In the genomic region with DNA sequence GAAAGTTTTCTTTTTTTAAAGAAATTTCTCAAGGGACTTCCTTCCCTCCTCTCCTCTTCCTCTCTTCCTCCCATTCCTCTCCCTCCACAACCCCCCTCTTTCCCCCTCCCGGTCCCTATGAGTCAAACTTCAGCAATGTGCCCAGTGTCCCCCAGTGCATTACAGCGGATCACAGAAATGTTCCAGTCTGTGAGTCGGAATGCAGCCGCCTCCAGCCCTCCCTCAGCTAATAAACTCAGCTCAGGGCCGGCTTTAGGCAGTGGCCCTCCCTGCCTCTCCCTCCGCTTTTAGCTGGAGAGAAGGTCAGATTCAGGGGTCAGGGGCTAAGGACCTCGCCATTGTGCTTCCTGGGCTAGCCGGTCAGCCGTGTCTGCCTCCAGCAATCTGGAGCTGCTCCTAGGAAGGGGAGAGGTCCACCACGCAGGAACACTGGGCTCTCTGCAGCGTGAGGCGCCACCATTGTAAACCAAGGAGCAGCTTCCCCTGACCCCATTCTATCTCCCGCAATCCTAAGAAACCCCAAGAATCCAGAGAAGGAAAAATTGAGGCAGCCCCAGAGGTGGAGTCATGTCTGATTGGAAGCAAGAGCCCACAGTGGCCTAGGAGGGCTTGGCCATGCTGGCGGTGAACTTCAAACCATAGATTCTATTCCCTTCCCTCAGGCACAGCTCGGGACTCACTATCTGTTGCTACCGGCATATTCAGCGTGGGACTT, we compare ENCODE assay signal across 7 cellular contexts. TPM values are rescaled to one million over a fixed set of nuclear protein-coding genes. Genes with fewer than 3 reads are reported as not detected.
DNase-seq lines count a peak whose midpoint lies in the region; ATAC-seq and TF ChIP-seq lines count a peak whose summit lies in the region.

No MANE protein-coding gene starts in this region.

- H3K9me3 Mint-ChIP-seq in dendritic cell treated with granulocyte-macrophage colony-stimulating factor and Interleukin-4, amounts not matched to agents 40 ng/mL and 50 ng/mL, for 4 days: no peaks in the 10 kb centered on the region

- H3K4me1 ChIP-seq in Peyer's patch: peaks cover 0 to 53% (median 18%) of the 10 kb centered on the region in 4 donors
- H3K4me1 ChIP-seq in liver (ENCODE audit: control insufficient read depth in 4 of 4, insufficient read depth in 4 of 4, low read length in 3 of 4): peaks cover 0 to 26% (median 5%) of the 10 kb centered on the region in 4 donors

- no peaks in the 10 kb centered on the region for H3K27me3 Mint-ChIP-seq in dendritic cell treated with granulocyte-macrophage colony-stimulating factor and Interleukin-4, amounts not matched to agents 40 ng/mL and 50 ng/mL, for 4 days

- peak overlapping the region; percentile 93 to 98 (median 98) for H3K27ac ChIP-seq in Peyer's patch
- H3K27ac ChIP-seq in liver (ENCODE audit: low read depth in 1 of 2, low read length in 2 of 2): peak overlapping the region; percentile 80 to 84
- peak overlapping the region; percentile 89 for H3K27ac ChIP-seq in substantia nigra (ENCODE audit: low read depth, low read length, poor library complexity, severe bottlenecking)

- H3K27ac Mint-ChIP-seq in dendritic cell treated with granulocyte-macrophage colony-stimulating factor and Interleukin-4, amounts not matched to agents 40 ng/mL and 50 ng/mL, for 4 days: peak overlapping the region; percentile 89

- DNase-seq in H7 (peak; percentile 87), Peyer's patch (peak in 2 of 3 donors; percentile 54 to 82), substantia nigra (lab: John Stamatoyannopoulos, UW) (peak in 11 of 49 donors; percentile 22 to 67 (median 46)), SHP77 (lab: John Stamatoyannopoulos, UW) (no peak)

- TF ChIP-seq CTCF in Peyer's patch (IDR thresholded peaks at IDR 0.05) (no peak), liver (IDR thresholded peaks at IDR 0.05; ENCODE audit: low read depth, low read length, missing input control) (no peak)

- peaks cover 81% of the 10 kb centered on the region for H3K4me1 Mint-ChIP-seq in dendritic cell treated with granulocyte-macrophage colony-stimulating factor and Interleukin-4, amounts not matched to agents 40 ng/mL and 50 ng/mL, for 4 days (ENCODE audit: low read depth)

- intact Hi-C loops in dendritic cell treated with granulocyte-macrophage colony-stimulating factor and Interleukin-4, amounts not matched to agents 40 ng/mL and 50 ng/mL, for 4 days (cut with micrococcal nuclease): no loop called here

- peak overlapping the region; percentile 78 for H3K4me3 Mint-ChIP-seq in dendritic cell treated with granulocyte-macrophage colony-stimulating factor and Interleukin-4, amounts not matched to agents 40 ng/mL and 50 ng/mL, for 4 days

- ATAC-seq in HG02571 (IDR thresholded peaks at IDR 0.05; ENCODE audit: unreplicated experiment): no peak

- H3K4me3 ChIP-seq in H7 (ENCODE audit: insufficient read depth, low read depth, low read length): peak overlapping the region; percentile 67
- peak overlapping the region; percentile 80 to 89 (median 85) for H3K4me3 ChIP-seq in Peyer's patch
- peak overlapping the region in 1 of 3 donors; percentile 74 for H3K4me3 ChIP-seq in liver (ENCODE audit: low read depth in 1 of 3, low read length in 3 of 3)

- H3K36me3 Mint-ChIP-seq in dendritic cell treated with granulocyte-macrophage colony-stimulating factor and Interleukin-4, amounts not matched to agents 40 ng/mL and 50 ng/mL, for 4 days (ENCODE audit: low read depth): peaks cover 22% of the 10 kb centered on the region

- no peaks in the 10 kb centered on the region for H3K27me3 ChIP-seq in H7 (ENCODE audit: control insufficient read depth, insufficient read depth, low read length)
- no peaks in the 10 kb centered on the region for H3K27me3 ChIP-seq in Peyer's patch
- H3K27me3 ChIP-seq in liver (ENCODE audit: control insufficient read depth in 4 of 4, insufficient read depth in 4 of 4, low read length in 3 of 4): no peaks in the 10 kb centered on the region

- H3K36me3 ChIP-seq in H7 (replicated peaks; ENCODE audit: control insufficient read depth, insufficient read depth, low read length) (no peaks in the 10 kb centered on the region; the same call in 1 of the 2 replicates), Peyer's patch (no peaks in the 10 kb centered on the region), liver (ENCODE audit: control insufficient read depth in 4 of 4, insufficient read depth in 3 of 4, low read depth in 1 of 4, low read length in 3 of 4) (no peaks in the 10 kb centered on the region)

- no peak overlapping the region for H3K9ac ChIP-seq in liver (ENCODE audit: low read depth in 1 of 2, low read length in 2 of 2)

- TF ChIP-seq RAD21 in liver (IDR thresholded peaks at IDR 0.05): peak in 1 of 2 donors; percentile 19

- H3K9me3 ChIP-seq in Peyer's patch (no peaks in the 10 kb centered on the region), liver (ENCODE audit: control insufficient read depth in 4 of 4, low read length in 3 of 4) (no peaks in the 10 kb centered on the region)

- WGBS in liver: 62% methylated on average over 17 of the region's 17 CpGs

- peak in 1 of 2 donors; percentile 32 for TF ChIP-seq POLR2A in Peyer's patch (IDR thresholded peaks at IDR 0.05)

TF ChIP-seq in liver, 16 proteins besides CTCF, POLR2A, EP300 and RAD21:
- TF ChIP-seq FOXA2 (IDR thresholded peaks at IDR 0.05): no peak
- no peak for TF ChIP-seq YY1 (IDR thresholded peaks at IDR 0.05)
- TF ChIP-seq, protein P1, sequence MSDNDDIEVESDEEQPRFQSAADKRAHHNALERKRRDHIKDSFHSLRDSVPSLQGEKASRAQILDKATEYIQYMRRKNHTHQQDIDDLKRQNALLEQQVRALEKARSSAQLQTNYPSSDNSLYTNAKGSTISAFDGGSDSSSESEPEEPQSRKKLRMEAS (IDR thresholded peaks at IDR 0.05): no peak
- TF ChIP-seq HNF4G (IDR thresholded peaks at IDR 0.05): no peak
- no peak for TF ChIP-seq GABPA (IDR thresholded peaks at IDR 0.05 in 1 of 2, conservative IDR thresholded peaks at IDR 0.05 in 1 of 2)
- TF ChIP-seq REST (IDR thresholded peaks at IDR 0.05): no peak
- TF ChIP-seq ATF3 (IDR thresholded peaks at IDR 0.05): no peak
- TF ChIP-seq TAF1 (conservative IDR thresholded peaks at IDR 0.05): no peak
- TF ChIP-seq SP1 (IDR thresholded peaks at IDR 0.05): peak; percentile 52
- peak; percentile 83 to 84 for TF ChIP-seq JUND (IDR thresholded peaks at IDR 0.05)
- no peak for TF ChIP-seq EGR1 (IDR thresholded peaks at IDR 0.05; ENCODE audit: low read depth in 2 of 2)
- TF ChIP-seq RXRA (IDR thresholded peaks at IDR 0.05): peak; percentile 28 to 44
- peak; percentile 95 for TF ChIP-seq NR2F2 (IDR thresholded peaks at IDR 0.05)

RNA-seq across cellular contexts. Expression of gene HDAC7, which starts 1.1 kb away (rescaled TPM):
- 45.2 and 50.7 TPM in 2 replicates for total RNA-seq in H7 (2014; rRNA removed; shearing (Covaris generic))
- total RNA-seq in Peyer's patch (10 to 100 TPM in 3 of 4 donors, 1 to 10 TPM in 1; 9.8 to 80.9 (median 36.8) TPM), liver (10 to 100 TPM in 1 of 2 donors, 1 to 10 TPM in 1; 7.1 to 14.7 TPM)
- 1 to 10 TPM; 3.5 to 7.2 TPM for polyA plus RNA-seq in liver

RNA-seq across cellular contexts. Expression of gene SLC48A1, which starts 47.8 kb away (rescaled TPM):
- 10.9 and 12.4 TPM in 2 replicates for total RNA-seq in H7 (2014; rRNA removed; shearing (Covaris generic))
- total RNA-seq in Peyer's patch (10 to 100 TPM; 14.9 to 21.5 (median 15.9) TPM), liver (10 to 100 TPM in 1 of 2 donors, 1 to 10 TPM in 1; 6.1 to 15.4 TPM)
- polyA plus RNA-seq in liver: 10 to 100 TPM in 1 of 2 donors, 1 to 10 TPM in 1; 8.3 to 10.4 TPM

Comparison
In these comparisons a context has a peak if more than half of its experiments do, and no peak if none do; other contexts are left out.
1. DNase-seq: peak in H7 (single experiment) and Peyer's patch (2 of 3); none in SHP77 (0 of 2).
2. Peak in every context shown above with its lines, with median percentiles within 50 percentile points of each other: H3K27ac ChIP-seq.